In the genomic region with DNA sequence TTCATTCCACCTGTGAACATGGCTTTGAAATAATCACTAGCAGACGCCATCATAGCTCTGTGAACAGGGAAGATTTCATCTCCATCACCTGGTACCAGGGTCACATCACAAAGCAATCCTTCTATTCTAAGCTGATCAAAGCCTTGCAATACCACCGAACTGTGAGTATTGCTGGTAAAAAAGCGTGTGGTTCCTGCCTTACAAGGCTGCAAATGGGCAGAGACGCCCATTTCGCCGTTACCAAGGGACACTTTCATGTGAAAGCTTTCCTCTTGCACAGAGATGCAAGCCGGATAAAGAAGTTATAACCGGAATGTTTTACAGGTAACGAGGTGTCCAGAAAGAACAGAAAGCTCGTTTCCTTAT, we compare ENCODE assay signal across 1 cellular context.
TF ChIP-seq lines count a peak whose summit lies in the region.

No MANE protein-coding gene starts in this region.

TF ChIP-seq in HCT116, 20 proteins besides CTCF, POLR2A, EP300 and RAD21 (continued from another document):
- TF ChIP-seq, protein P1, sequence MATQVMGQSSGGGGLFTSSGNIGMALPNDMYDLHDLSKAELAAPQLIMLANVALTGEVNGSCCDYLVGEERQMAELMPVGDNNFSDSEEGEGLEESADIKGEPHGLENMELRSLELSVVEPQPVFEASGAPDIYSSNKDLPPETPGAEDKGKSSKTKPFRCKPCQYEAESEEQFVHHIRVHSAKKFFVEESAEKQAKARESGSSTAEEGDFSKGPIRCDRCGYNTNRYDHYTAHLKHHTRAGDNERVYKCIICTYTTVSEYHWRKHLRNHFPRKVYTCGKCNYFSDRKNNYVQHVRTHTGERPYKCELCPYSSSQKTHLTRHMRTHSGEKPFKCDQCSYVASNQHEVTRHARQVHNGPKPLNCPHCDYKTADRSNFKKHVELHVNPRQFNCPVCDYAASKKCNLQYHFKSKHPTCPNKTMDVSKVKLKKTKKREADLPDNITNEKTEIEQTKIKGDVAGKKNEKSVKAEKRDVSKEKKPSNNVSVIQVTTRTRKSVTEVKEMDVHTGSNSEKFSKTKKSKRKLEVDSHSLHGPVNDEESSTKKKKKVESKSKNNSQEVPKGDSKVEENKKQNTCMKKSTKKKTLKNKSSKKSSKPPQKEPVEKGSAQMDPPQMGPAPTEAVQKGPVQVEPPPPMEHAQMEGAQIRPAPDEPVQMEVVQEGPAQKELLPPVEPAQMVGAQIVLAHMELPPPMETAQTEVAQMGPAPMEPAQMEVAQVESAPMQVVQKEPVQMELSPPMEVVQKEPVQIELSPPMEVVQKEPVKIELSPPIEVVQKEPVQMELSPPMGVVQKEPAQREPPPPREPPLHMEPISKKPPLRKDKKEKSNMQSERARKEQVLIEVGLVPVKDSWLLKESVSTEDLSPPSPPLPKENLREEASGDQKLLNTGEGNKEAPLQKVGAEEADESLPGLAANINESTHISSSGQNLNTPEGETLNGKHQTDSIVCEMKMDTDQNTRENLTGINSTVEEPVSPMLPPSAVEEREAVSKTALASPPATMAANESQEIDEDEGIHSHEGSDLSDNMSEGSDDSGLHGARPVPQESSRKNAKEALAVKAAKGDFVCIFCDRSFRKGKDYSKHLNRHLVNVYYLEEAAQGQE (IDR thresholded peaks at IDR 0.05; ENCODE audit: low read depth) = no peak
